ENCODE assay signal across 6 cellular contexts in the genomic region with DNA sequence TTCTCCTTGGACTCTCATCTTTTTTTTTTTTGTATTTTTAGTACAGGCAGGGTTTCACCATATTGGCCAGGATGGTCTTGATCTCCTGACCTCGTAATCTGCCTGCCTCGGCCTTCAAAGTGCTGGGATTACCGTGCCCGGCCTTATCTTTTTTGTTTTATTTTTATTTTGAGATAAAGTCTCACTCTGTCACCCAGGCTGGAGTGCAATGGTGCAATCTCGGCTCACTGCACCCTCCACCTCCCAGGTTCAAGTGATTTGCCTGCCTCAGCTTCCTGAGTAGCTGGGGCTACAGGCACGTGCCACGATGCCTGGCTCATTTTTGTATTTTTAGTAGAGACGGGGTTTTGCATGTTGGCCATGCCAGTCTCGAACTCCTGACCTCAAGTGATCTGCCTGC.
DNase-seq lines count a peak whose midpoint lies in the region; ATAC-seq and TF ChIP-seq lines count a peak whose summit lies in the region.
"Not testable (repeated sequence)": the region's sequence is repeated elsewhere in the genome, so short reads cannot be mapped to it uniquely, and the experiment has no call there.

No MANE protein-coding gene starts in this region.

- peaks cover 0 to 12% (median 4%) of the 10 kb centered on the region in 4 donors for H3K4me1 ChIP-seq in esophagus muscularis mucosa
- H3K4me1 ChIP-seq in left ventricle myocardium inferior: peaks cover 42% of the 10 kb centered on the region
- H3K4me1 ChIP-seq in right lobe of liver: peaks cover 0 to 14% (median 0%) of the 10 kb centered on the region in 4 donors
- peaks cover 19% of the 10 kb centered on the region for H3K4me1 ChIP-seq in ovary (ENCODE audit: insufficient read depth)
- H3K4me1 ChIP-seq in upper lobe of right lung: peaks cover 14% of the 10 kb centered on the region

- intact Hi-C loops in esophagus muscularis mucosa (cut with DNase I); left ventricle myocardium inferior (cut with micrococcal nuclease); right lobe of liver (cut with DNase I); ovary (cut with DNase I); upper lobe of right lung (cut with DNase I): not testable (repeated sequence)

- not testable (repeated sequence) for H3K27me3 ChIP-seq in esophagus muscularis mucosa; left ventricle myocardium inferior (ENCODE audit: low read depth); right lobe of liver; ovary; upper lobe of right lung

- 77% methylated on average over 9 of the region's 9 CpGs for WGBS in esophagus muscularis mucosa
- 21% methylated on average over 9 of the region's 9 CpGs for WGBS in right lobe of liver (ENCODE audit: insufficient coverage, low coverage, low lambda C conversion rate, missing lambda C conversion rate)
- WGBS in ovary, 3 donors: 22 to 34% (median 23%) methylated on average over 9 of the region's 9 CpGs

- TF ChIP-seq CTCF in VCaP (conservative IDR thresholded peaks at IDR 0.05); esophagus muscularis mucosa (IDR thresholded peaks at IDR 0.05); left ventricle myocardium inferior (IDR thresholded peaks at IDR 0.05; ENCODE audit: borderline replicate concordance); right lobe of liver (IDR thresholded peaks at IDR 0.05); ovary (IDR thresholded peaks at IDR 0.05); upper lobe of right lung (IDR thresholded peaks at IDR 0.05): not testable (repeated sequence)

- H3K27ac ChIP-seq in VCaP: 0 out of 2 replicates have a peak overlapping the region, but pooled peaks have one; percentile 15
- H3K27ac ChIP-seq in esophagus muscularis mucosa (replicated peaks in 1 of 4); right lobe of liver: not testable (repeated sequence)
- H3K27ac ChIP-seq in left ventricle myocardium inferior (replicated peaks): peak overlapping the region; percentile 51
- H3K27ac ChIP-seq in ovary: peak overlapping the region in 1 of 2 donors; percentile 40
- H3K27ac ChIP-seq in upper lobe of right lung: peak overlapping the region; percentile 13

- not testable (repeated sequence) for TF ChIP-seq POLR2A in esophagus muscularis mucosa (IDR thresholded peaks at IDR 0.05; ENCODE audit: low read depth); right lobe of liver (IDR thresholded peaks at IDR 0.05); ovary (IDR thresholded peaks at IDR 0.05)

- ATAC-seq in right lobe of liver: peak in 3 of 4 donors; percentile 29 to 65 (median 44)
- ATAC-seq in upper lobe of right lung: not testable (repeated sequence)

- H3K9me3 ChIP-seq in esophagus muscularis mucosa; left ventricle myocardium inferior (replicated peaks); right lobe of liver; ovary; upper lobe of right lung: not testable (repeated sequence)

- not testable (repeated sequence) for TF ChIP-seq EP300 in esophagus muscularis mucosa (IDR thresholded peaks at IDR 0.05); ovary (IDR thresholded peaks at IDR 0.05)

- not testable (repeated sequence) for H3K36me3 ChIP-seq in esophagus muscularis mucosa, left ventricle myocardium inferior, right lobe of liver, ovary, upper lobe of right lung

- H3K4me3 ChIP-seq in esophagus muscularis mucosa, left ventricle myocardium inferior, right lobe of liver, ovary, upper lobe of right lung: not testable (repeated sequence)

- DNase-seq in esophagus muscularis mucosa (ENCODE audit: extremely low spot score): peak; percentile 70
- not testable (repeated sequence) for DNase-seq in left ventricle myocardium inferior, right lobe of liver, upper lobe of right lung
- peak in 3 of 5 donors; percentile 28 to 42 (median 40) for DNase-seq in ovary
